Comparison of ENCODE assay signal across 8 cellular contexts in the genomic region with DNA sequence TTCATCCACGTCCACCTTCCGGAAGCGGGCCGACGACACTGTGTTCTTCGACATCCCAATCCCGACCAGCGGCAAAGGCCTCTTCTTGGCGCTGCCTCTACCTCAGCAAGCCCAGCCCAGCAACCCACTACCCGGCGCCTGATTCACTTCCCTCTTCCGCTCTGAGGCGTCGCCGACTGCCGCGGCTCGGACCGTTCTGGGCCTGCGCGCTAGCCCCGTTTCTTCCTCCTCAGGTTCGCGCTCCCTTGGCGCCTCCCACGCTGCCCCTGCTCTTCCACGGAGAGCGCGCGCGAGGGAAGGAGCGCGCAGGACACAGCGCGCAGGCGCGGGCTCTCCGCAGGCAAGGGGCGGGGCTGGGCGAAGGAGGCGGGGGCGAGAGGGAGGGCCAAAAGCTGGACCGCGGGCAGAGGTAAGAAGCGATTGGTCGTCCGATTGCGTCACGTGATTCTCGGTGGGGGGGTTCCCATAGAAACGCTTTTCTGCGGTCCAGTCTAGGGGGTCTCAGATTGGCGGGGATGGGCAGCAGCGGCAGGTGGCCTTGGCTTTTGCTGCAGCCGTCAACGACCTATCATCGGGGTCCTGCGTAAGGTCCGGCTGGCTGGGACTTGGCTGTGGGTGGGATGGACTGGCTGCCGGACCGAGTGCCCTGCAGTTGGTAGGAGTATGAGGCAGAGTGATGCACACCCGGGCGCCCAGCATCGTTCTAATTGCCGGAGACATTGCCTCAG.
DNase-seq lines count a peak whose midpoint lies in the region; ATAC-seq lines count a peak whose summit lies in the region.

ARPC5 (minus strand) TSS at position 178 of the 728 bp plus-strand sequence; CDS start at position 54, 124 bp downstream.

- DNase-seq in AG08395 (ENCODE audit: low spot score) (peak; percentile 97), NCI-H446 (lab: John Stamatoyannopoulos, UW) (peak; percentile 97 to 99), iris pigment epithelial cell (ENCODE audit: low read depth) (peak; percentile 99)
- DNase-seq in activated CD4-positive, CD25-positive, alpha-beta regulatory T cell treated with anti-CD3 and anti-CD28 coated beads, Interleukin-2, amount 50 U/mL, for 16 hours (ENCODE audit: low read depth, low spot score): peak; percentile 85
- peak; percentile 84 to 93 for DNase-seq in central memory CD8-positive, alpha-beta T cell (ENCODE audit: low spot score in 2 of 2)
- peak; percentile 96 for DNase-seq in stimulated activated CD4-positive, alpha-beta T cell treated with anti-CD3 and anti-CD28 coated beads, Interleukin-12 subunit alpha, Interleukin-12 subunit beta, amount 100 ng/mL, for 4 hours

- ATAC-seq in GM19023 (IDR thresholded peaks at IDR 0.05; ENCODE audit: unreplicated experiment): peak; percentile 87
- ATAC-seq in HG03280 (IDR thresholded peaks at IDR 0.05; ENCODE audit: unreplicated experiment): peak; percentile 87
- ATAC-seq in central memory CD8-positive, alpha-beta T cell (replicated peaks; ENCODE audit: extremely low read depth, poor library complexity, severe bottlenecking): peak; percentile 88

- peak within 1 kb of the TSS; percentile 97 for H3K27ac Mint-ChIP-seq in central memory CD8-positive, alpha-beta T cell (ENCODE audit: low read depth)

- H3K4me3 Mint-ChIP-seq in central memory CD8-positive, alpha-beta T cell: peak within 1 kb of the TSS; percentile 98

- no peaks in the 10 kb centered on the region for H3K9me3 Mint-ChIP-seq in central memory CD8-positive, alpha-beta T cell

- H3K4me1 Mint-ChIP-seq in central memory CD8-positive, alpha-beta T cell: peaks cover 35% of the 10 kb centered on the region

- H3K36me3 Mint-ChIP-seq in central memory CD8-positive, alpha-beta T cell (ENCODE audit: insufficient read depth): peaks cover 26% of the 10 kb centered on the region

- H3K27me3 Mint-ChIP-seq in central memory CD8-positive, alpha-beta T cell: no peaks in the 10 kb centered on the region

Comparison
In these comparisons a context has a peak if more than half of its experiments do, and no peak if none do; other contexts are left out.
1. Peak in every context shown above with its lines: DNase-seq and ATAC-seq.